ENCODE assay signal across 9 cellular contexts in genomic region chr12:54262403-54262925, GRCh38. TPM values are rescaled to one million over a fixed set of nuclear protein-coding genes. Genes with fewer than 3 reads are reported as not detected.
A peak's percentile ranks its signal among the peaks of the same experiment; 100 is the strongest.
DNase-seq lines count a peak whose midpoint lies in the region; TF ChIP-seq lines count a peak whose summit lies in the region.
"Had no signal": no experiment of that assay in that cellular context is flagged by ENCODE, and none has a peak within 500 bp of the region (broad histone marks: within the 10 kb centered on the region; RNA-seq: fewer than 3 reads in every experiment).

No MANE protein-coding gene starts in this region.

- H3K36me3 ChIP-seq in HAP-1 (replicated peaks) (peaks cover 6% of the 10 kb centered on the region), osteoblast (ENCODE audit: insufficient read depth, low read length) (no peaks in the 10 kb centered on the region)

- H3K27me3 ChIP-seq in HAP-1 (ENCODE audit: low read depth) (no peaks in the 10 kb centered on the region), osteoblast (ENCODE audit: insufficient read depth, low read length) (no peaks in the 10 kb centered on the region)
- H3K27me3 ChIP-seq: spleen had no signal

- peak; percentile 52 to 57 for DNase-seq in HAP-1 (ENCODE audit: low spot score in 2 of 2)
- peak; percentile 81 for DNase-seq in OCI-M1 (lab: John Stamatoyannopoulos, UW)
- peak; percentile 63 for DNase-seq in epithelial cell of proximal tubule (ENCODE audit: low read depth)
- peak; percentile 64 for DNase-seq in osteoblast (ENCODE audit: insufficient read length, low spot score, missing footprints)
- no peak for DNase-seq in D341Med (ENCODE audit: low spot score)
- DNase-seq in activated T-cell treated with anti-CD3 and anti-CD28 coated beads for 4 hours: no peak
- DNase-seq in NCI-H446 (lab: John Stamatoyannopoulos, UW): no peak
- DNase-seq in Kasumi-1 (lab: John Stamatoyannopoulos, UW): no peak
- DNase-seq: spleen had no signal

- H4K20me1 ChIP-seq in osteoblast (ENCODE audit: insufficient read depth, low read length): no peaks in the 10 kb centered on the region

- peak overlapping the region; percentile 31 for H3K4me2 ChIP-seq in osteoblast (ENCODE audit: insufficient read depth, low read length)

- H3K27ac ChIP-seq in osteoblast (ENCODE audit: low read depth, low read length): peak overlapping the region; percentile 76
- H3K27ac ChIP-seq: spleen had no signal

- TF ChIP-seq CTCF in epithelial cell of proximal tubule (conservative IDR thresholded peaks at IDR 0.05; ENCODE audit: low read depth, low read length) (no peak), osteoblast (IDR thresholded peaks at IDR 0.05; ENCODE audit: extremely low read depth, low read depth, low read length) (no peak)

- in situ Hi-C loops in HAP-1 (cut with MboI; ENCODE audit: low sequenced_read_pairs): no loop called here

- H3K9me3 ChIP-seq in HAP-1 (no peaks in the 10 kb centered on the region), osteoblast (ENCODE audit: low read depth, low read length) (no peaks in the 10 kb centered on the region)
- H3K9me3 ChIP-seq: spleen had no signal

- peaks cover 62% of the 10 kb centered on the region for H3K79me2 ChIP-seq in osteoblast (ENCODE audit: insufficient read depth, low read length)

- H2AFZ ChIP-seq in osteoblast (ENCODE audit: low read length): no peak overlapping the region

- H3K4me3 ChIP-seq in HAP-1 (no peak overlapping the region), epithelial cell of proximal tubule (ENCODE audit: low read depth, low read length) (no peak overlapping the region), osteoblast (ENCODE audit: insufficient read depth, low read length) (no peak overlapping the region)
- H3K4me3 ChIP-seq: spleen had no signal

- H3K4me1 ChIP-seq in HAP-1 (peaks cover 60% of the 10 kb centered on the region), osteoblast (ENCODE audit: insufficient read depth, low read length) (peaks cover 54% of the 10 kb centered on the region)

RNA-seq across cellular contexts. Expression of gene CBX5, which starts 17.5 kb away (rescaled TPM):
- total RNA-seq in epithelial cell of proximal tubule (61.5 and 67.3 TPM in 2 replicates), osteoblast (37.1 and 37.6 TPM in 2 replicates)

RNA-seq across cellular contexts. Expression of gene HNRNPA1, which starts 18.1 kb away (rescaled TPM):
- 941 and 1,064 TPM in 2 replicates for total RNA-seq in epithelial cell of proximal tubule
- 217 and 232 TPM in 2 replicates for total RNA-seq in osteoblast

RNA-seq across cellular contexts. Expression of gene NFE2, which starts 38.4 kb away (rescaled TPM):
- total RNA-seq in epithelial cell of proximal tubule (not detected in 2 replicates), osteoblast (1.4 and 2.7 TPM in 2 replicates)

Comparison
In these comparisons a context has a peak if more than half of its experiments do, and no peak if none do; other contexts are left out.
1. DNase-seq: peak in HAP-1 (2 of 2), OCI-M1 (single experiment), epithelial cell of proximal tubule (single experiment) and osteoblast (single experiment); none in D341Med (single experiment), activated T-cell treated with anti-CD3 and anti-CD28 coated beads for 4 hours (single experiment), NCI-H446 (0 of 2) and Kasumi-1 (0 of 2).